Comparison of ENCODE assay signal across 18 cellular contexts in genomic region chr17:55990332-55991006, GRCh38.
"Had no signal": no experiment of that assay in that cellular context is flagged by ENCODE, and none has a peak within 500 bp of the region (broad histone marks: within the 10 kb centered on the region; RNA-seq: fewer than 3 reads in every experiment).

No MANE protein-coding gene starts in this region.

- H3K27ac Mint-ChIP-seq: activated CD4-positive, alpha-beta memory T cell treated with anti-CD3 and anti-CD28 coated beads for 36 hours; activated CD8-positive, alpha-beta memory T cell treated with anti-CD3 and anti-CD28 coated beads, Interleukin-2, amount 10 ng/mL, durations not matched to agents 7 days and 5 days; activated naive CD4-positive, alpha-beta T cell treated with anti-CD3 and anti-CD28 coated beads, Interleukin-2, amount 10 ng/mL, durations not matched to agents 7 days and 5 days; activated T-helper 2 cell treated with anti-CD3 and anti-CD28 coated beads, Interferon-gamma antibody, Interleukin-2, Interleukin-4, amounts not matched to agents 10 μg/mL and 5 μg/mL and 100 μg/mL, durations not matched to agents 14 hours and 24 hours and 36 hours; effector memory CD8-positive, alpha-beta T cell; stimulated activated memory B cell treated with anti-CD40 and anti-IgM and Interleukin-4, amounts not matched to agents 10 μg/mL and 1 μg/mL and 100 μg/mL, for 72 hours had no signal

- DNase-seq: activated CD4-positive, alpha-beta memory T cell treated with anti-CD3 and anti-CD28 coated beads for 36 hours; activated CD4-positive, alpha-beta T cell treated with anti-CD3 and anti-CD28 coated beads for 1 hour; activated CD8-positive, alpha-beta memory T cell treated with anti-CD3 and anti-CD28 coated beads, Interleukin-2, amount 10 ng/mL, durations not matched to agents 7 days and 5 days; activated naive CD4-positive, alpha-beta T cell treated with anti-CD3 and anti-CD28 coated beads, Interleukin-2, amount 10 ng/mL, durations not matched to agents 7 days and 5 days; activated T-cell treated with anti-CD3 and anti-CD28 coated beads, Interleukin-2, amount 50 U/mL, for 1 hour; dermis blood vessel endothelial cell; effector memory CD8-positive, alpha-beta T cell; gastrocnemius medialis; heart left ventricle; kidney; pancreas; sigmoid colon; T-helper 1 cell; T1000 had no signal

- H3K4me1 Mint-ChIP-seq: activated CD8-positive, alpha-beta memory T cell treated with anti-CD3 and anti-CD28 coated beads, Interleukin-2, amount 10 ng/mL, durations not matched to agents 7 days and 5 days; activated naive CD4-positive, alpha-beta T cell treated with anti-CD3 and anti-CD28 coated beads, Interleukin-2, amount 10 ng/mL, durations not matched to agents 7 days and 5 days; neural crest cell; stimulated activated memory B cell treated with anti-CD40 and anti-IgM and Interleukin-4, amounts not matched to agents 10 μg/mL and 1 μg/mL and 100 μg/mL, for 72 hours had no signal

- H3K4me3 Mint-ChIP-seq: activated CD4-positive, alpha-beta memory T cell treated with anti-CD3 and anti-CD28 coated beads for 36 hours; activated CD8-positive, alpha-beta memory T cell treated with anti-CD3 and anti-CD28 coated beads, Interleukin-2, amount 10 ng/mL, durations not matched to agents 7 days and 5 days; activated naive CD4-positive, alpha-beta T cell treated with anti-CD3 and anti-CD28 coated beads, Interleukin-2, amount 10 ng/mL, durations not matched to agents 7 days and 5 days; effector memory CD8-positive, alpha-beta T cell; neural crest cell; stimulated activated memory B cell treated with anti-CD40 and anti-IgM and Interleukin-4, amounts not matched to agents 10 μg/mL and 1 μg/mL and 100 μg/mL, for 72 hours had no signal

- H3K27me3 ChIP-seq: ascending aorta, gastrocnemius medialis, pancreas, sigmoid colon had no signal

- H3K36me3 Mint-ChIP-seq: activated CD4-positive, alpha-beta memory T cell treated with anti-CD3 and anti-CD28 coated beads for 36 hours; activated CD8-positive, alpha-beta memory T cell treated with anti-CD3 and anti-CD28 coated beads, Interleukin-2, amount 10 ng/mL, durations not matched to agents 7 days and 5 days; activated naive CD4-positive, alpha-beta T cell treated with anti-CD3 and anti-CD28 coated beads, Interleukin-2, amount 10 ng/mL, durations not matched to agents 7 days and 5 days; stimulated activated memory B cell treated with anti-CD40 and anti-IgM and Interleukin-4, amounts not matched to agents 10 μg/mL and 1 μg/mL and 100 μg/mL, for 72 hours had no signal

- H3K36me3 ChIP-seq: ascending aorta, gastrocnemius medialis, heart left ventricle, pancreas, sigmoid colon had no signal

- H3K4me3 ChIP-seq: ascending aorta, gastrocnemius medialis, heart left ventricle, pancreas, sigmoid colon had no signal

- H3K9me3 ChIP-seq: ascending aorta, gastrocnemius medialis, pancreas, sigmoid colon had no signal

- H3K27ac ChIP-seq: ascending aorta, gastrocnemius medialis, heart left ventricle, pancreas, sigmoid colon had no signal

- H3K4me1 ChIP-seq: ascending aorta, gastrocnemius medialis, heart left ventricle, pancreas, sigmoid colon had no signal

- H3K27me3 Mint-ChIP-seq: activated CD8-positive, alpha-beta memory T cell treated with anti-CD3 and anti-CD28 coated beads, Interleukin-2, amount 10 ng/mL, durations not matched to agents 7 days and 5 days; activated naive CD4-positive, alpha-beta T cell treated with anti-CD3 and anti-CD28 coated beads, Interleukin-2, amount 10 ng/mL, durations not matched to agents 7 days and 5 days; effector memory CD8-positive, alpha-beta T cell; stimulated activated memory B cell treated with anti-CD40 and anti-IgM and Interleukin-4, amounts not matched to agents 10 μg/mL and 1 μg/mL and 100 μg/mL, for 72 hours had no signal

- ATAC-seq: activated CD8-positive, alpha-beta memory T cell treated with anti-CD3 and anti-CD28 coated beads, Interleukin-2, amount 10 ng/mL, durations not matched to agents 7 days and 5 days; effector memory CD8-positive, alpha-beta T cell; gastrocnemius medialis; heart left ventricle; stimulated activated memory B cell treated with anti-CD40 and anti-IgM and Interleukin-4, amounts not matched to agents 10 μg/mL and 1 μg/mL and 100 μg/mL, for 72 hours had no signal
